Comparison of ENCODE assay signal across 9 cellular contexts in the genomic region with DNA sequence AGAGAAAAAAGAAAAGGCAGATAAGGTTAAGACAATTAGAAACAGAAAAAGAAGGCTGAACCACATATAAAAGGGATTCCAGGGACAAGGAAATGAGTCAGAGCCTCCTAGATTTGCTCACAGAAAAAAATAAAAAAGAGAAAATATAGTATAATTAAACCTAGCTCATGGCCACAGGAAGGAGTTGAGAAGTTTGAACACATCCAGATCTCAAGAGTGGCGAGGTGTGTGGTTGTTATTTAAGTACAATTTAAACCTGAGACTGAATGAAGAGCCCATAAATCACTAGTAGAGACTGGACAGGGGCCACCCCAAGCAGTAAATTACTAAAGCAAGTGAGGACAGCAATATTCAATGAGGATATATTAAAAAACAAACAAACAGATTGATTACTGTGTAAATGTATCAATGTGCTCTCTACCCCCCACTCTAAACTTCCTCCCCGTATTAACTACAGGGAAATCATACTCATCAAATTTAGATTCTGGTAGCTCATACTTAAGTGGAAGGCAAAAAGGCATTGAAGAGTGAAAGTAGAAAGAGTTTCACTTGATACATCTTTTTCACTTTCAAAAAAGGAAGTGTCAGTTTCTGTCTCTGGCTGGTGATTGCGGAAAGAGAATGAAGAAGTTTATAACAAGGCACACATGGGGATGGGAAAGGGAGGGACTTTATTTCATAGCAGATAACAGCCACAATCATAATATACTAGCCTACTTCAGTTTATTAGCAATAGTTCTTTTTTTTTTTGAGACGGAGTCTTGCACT. TPM values are rescaled to one million over a fixed set of nuclear protein-coding genes. Genes with fewer than 3 reads are reported as not detected.
DNase-seq lines count a peak whose midpoint lies in the region; ATAC-seq and TF ChIP-seq lines count a peak whose summit lies in the region.
"Had no signal": no experiment of that assay in that cellular context is flagged by ENCODE, and none has a peak within 500 bp of the region (broad histone marks: within the 10 kb centered on the region; RNA-seq: fewer than 3 reads in every experiment).

No MANE protein-coding gene starts in this region.

- H3K4me3 Mint-ChIP-seq in activated T-helper 17 cell treated with anti-CD3 and anti-CD28 coated beads, Interleukin-2, amount 50 U/mL, for 72 hours, result peak overlapping the region; percentile 9
- no peak overlapping the region for H3K4me3 Mint-ChIP-seq in endothelial cell (ENCODE audit: unreplicated experiment)

- no peak overlapping the region for H3K27ac Mint-ChIP-seq in activated T-helper 17 cell treated with anti-CD3 and anti-CD28 coated beads, Interleukin-2, amount 50 U/mL, for 72 hours
- no peak overlapping the region for H3K27ac Mint-ChIP-seq in endothelial cell (ENCODE audit: unreplicated experiment)

- H3K36me3 ChIP-seq in WERI-Rb-1, result no peaks in the 10 kb centered on the region
- H3K36me3 ChIP-seq: upper lobe of left lung had no signal

- no peak overlapping the region for H3K4me3 ChIP-seq in WERI-Rb-1 (ENCODE audit: low read depth, low read length)
- H3K4me3 ChIP-seq: upper lobe of left lung had no signal

- ATAC-seq in HG03469 (IDR thresholded peaks at IDR 0.05; ENCODE audit: unreplicated experiment), result peak; percentile 87
- peak; percentile 83 for ATAC-seq in activated T-helper 17 cell treated with anti-CD3 and anti-CD28 coated beads, Interleukin-2, amount 50 U/mL, for 72 hours (replicated peaks)

- DNase-seq in EH (ENCODE audit: low read depth) (peak; percentile 54), GM20000 (ENCODE audit: low spot score) (peak; percentile 74), renal cortical epithelial cell (ENCODE audit: low read depth) (peak; percentile 61), WERI-Rb-1 (no peak), NCI-H82 treated with DMSO at 0.1 percent for 48 hours (lab: John Stamatoyannopoulos, UW; ENCODE audit: unreplicated experiment) (no peak), endothelial cell (ENCODE audit: low spot score) (no peak)
- DNase-seq: upper lobe of left lung had no signal

- TF ChIP-seq CTCF in GM20000 (IDR thresholded peaks at IDR 0.05; ENCODE audit: extremely low read depth, missing control alignments) (no peak), WERI-Rb-1 (IDR thresholded peaks at IDR 0.05; ENCODE audit: low read depth, low read length) (no peak), endothelial cell (IDR thresholded peaks at IDR 0.05; ENCODE audit: unreplicated experiment) (no peak)

- H3K4me1 Mint-ChIP-seq in activated T-helper 17 cell treated with anti-CD3 and anti-CD28 coated beads, Interleukin-2, amount 50 U/mL, for 72 hours, result peaks cover 11% of the 10 kb centered on the region
- no peaks in the 10 kb centered on the region for H3K4me1 Mint-ChIP-seq in endothelial cell (ENCODE audit: unreplicated experiment)

- no peak overlapping the region for H3K27ac ChIP-seq in WERI-Rb-1
- H3K27ac ChIP-seq: upper lobe of left lung had no signal

- H3K27me3 Mint-ChIP-seq in activated T-helper 17 cell treated with anti-CD3 and anti-CD28 coated beads, Interleukin-2, amount 50 U/mL, for 72 hours, result no peaks in the 10 kb centered on the region
- no peaks in the 10 kb centered on the region for H3K27me3 Mint-ChIP-seq in endothelial cell (ENCODE audit: unreplicated experiment)

- no peaks in the 10 kb centered on the region for H3K27me3 ChIP-seq in WERI-Rb-1 (ENCODE audit: insufficient read depth, low read depth, severe bottlenecking)
- H3K27me3 ChIP-seq: upper lobe of left lung had no signal

- no peaks in the 10 kb centered on the region for H3K9me3 ChIP-seq in WERI-Rb-1 (ENCODE audit: severe bottlenecking)
- H3K9me3 ChIP-seq: upper lobe of left lung had no signal

- H3K9me3 Mint-ChIP-seq in activated T-helper 17 cell treated with anti-CD3 and anti-CD28 coated beads, Interleukin-2, amount 50 U/mL, for 72 hours, result no peaks in the 10 kb centered on the region
- peaks cover 4% of the 10 kb centered on the region for H3K9me3 Mint-ChIP-seq in endothelial cell (ENCODE audit: unreplicated experiment)

- H3K36me3 Mint-ChIP-seq in activated T-helper 17 cell treated with anti-CD3 and anti-CD28 coated beads, Interleukin-2, amount 50 U/mL, for 72 hours (ENCODE audit: low read depth), result no peaks in the 10 kb centered on the region
- no peaks in the 10 kb centered on the region for H3K36me3 Mint-ChIP-seq in endothelial cell (ENCODE audit: low read depth, unreplicated experiment)

RNA-seq across cellular contexts. Expression of a gene that starts 49.3 kb away (rescaled TPM):
- 10 to 100 TPM; 25.9 to 29.9 TPM for total RNA-seq in activated T-helper 17 cell treated with anti-CD3 and anti-CD28 coated beads, Interleukin-2, amount 50 U/mL, for 72 hours
- 23.1 and 59.2 TPM in 2 replicates for total RNA-seq in renal cortical epithelial cell
- total RNA-seq in endothelial cell (ENCODE audit: unreplicated experiment), result 51.4 TPM

Comparison
In these comparisons a context has a peak if more than half of its experiments do, and no peak if none do; other contexts are left out.
1. DNase-seq: peak in EH (single experiment), GM20000 (single experiment) and renal cortical epithelial cell (single experiment); none in WERI-Rb-1 (single experiment), NCI-H82 treated with DMSO at 0.1 percent for 48 hours (single experiment) and endothelial cell (single experiment).